In the genomic region with DNA sequence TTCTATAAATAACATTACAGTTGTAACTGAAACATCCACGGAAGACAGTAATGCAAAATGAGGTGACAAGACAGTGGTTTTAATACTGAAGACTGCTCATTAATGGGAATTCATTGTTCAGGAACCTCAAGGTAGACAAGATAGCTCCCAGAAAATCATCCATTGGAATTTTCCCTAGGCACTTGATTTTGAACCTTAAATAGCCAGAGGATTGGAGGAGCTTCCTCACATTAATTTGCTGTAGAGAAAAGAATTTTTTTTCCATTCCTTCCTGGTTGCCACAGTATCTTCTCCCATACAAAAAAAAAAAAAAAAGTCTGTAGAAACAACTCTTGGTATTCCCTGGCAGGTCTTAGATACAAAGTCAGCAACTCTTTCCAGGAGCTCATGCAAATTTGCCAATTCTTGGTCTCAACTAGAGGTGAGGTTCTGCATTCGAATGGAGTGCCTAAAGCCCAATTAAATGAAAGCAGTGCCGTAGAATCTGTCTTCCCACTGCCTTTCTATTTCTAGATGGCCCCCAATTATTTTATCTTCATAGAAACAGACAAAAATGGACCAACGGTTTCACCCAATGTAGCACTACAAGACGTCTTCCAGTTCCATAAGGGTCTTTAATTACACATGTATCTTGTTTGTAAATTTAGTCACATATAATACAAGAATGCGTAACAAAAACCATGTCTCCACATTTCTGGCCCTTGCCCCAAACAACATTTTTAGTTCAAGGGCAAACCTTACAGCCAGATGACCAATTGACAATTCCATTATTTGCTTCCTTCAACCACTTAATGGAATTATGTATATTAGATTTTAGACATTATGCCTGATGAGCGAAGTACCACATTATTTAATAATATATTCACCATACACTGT, we compare ENCODE assay signal across 24 cellular contexts. TPM values are rescaled to one million over a fixed set of nuclear protein-coding genes. Genes with fewer than 3 reads are reported as not detected.
DNase-seq lines count a peak whose midpoint lies in the region; ATAC-seq, FAIRE-seq and TF ChIP-seq lines count a peak whose summit lies in the region.
"Had no signal": no experiment of that assay in that cellular context is flagged by ENCODE, and none has a peak within 500 bp of the region (broad histone marks: within the 10 kb centered on the region; RNA-seq: fewer than 3 reads in every experiment).

No MANE protein-coding gene starts in this region.

- H2BK120ac ChIP-seq in H9 (ENCODE audit: low read depth, low read length, poor library complexity, severe bottlenecking) = no peak overlapping the region

- POLR2A ChIA-PET in PC-3 (lab: Charles Lee; ENCODE audit: unreplicated experiment) = interaction anchor here (0.7 kb wide), 1 partner anchor 234 kb away, joined by 11 read pairs; no protein-coding TSS in a partner anchor

- H2AK5ac ChIP-seq in H9 (ENCODE audit: insufficient read length, low read length) = no peak overlapping the region

- no peaks in the 10 kb centered on the region for H3K9me2 ChIP-seq in PC-3 (replicated peaks; ENCODE audit: low read length)

- H3K4me1 ChIP-seq in PC-3 (ENCODE audit: insufficient read depth, low read length) (no peaks in the 10 kb centered on the region), mesodermal cell (ENCODE audit: control insufficient read depth, insufficient read depth, low read length, poor library complexity, severe bottlenecking) (no peaks in the 10 kb centered on the region), H9 (ENCODE audit: insufficient read depth, low read length) (no peaks in the 10 kb centered on the region)
- H3K4me1 ChIP-seq: prostate gland, SJSA1 had no signal

- H2AFZ ChIP-seq in PC-3 (ENCODE audit: low read length) = no peak overlapping the region
- no peak overlapping the region for H2AFZ ChIP-seq in H9 (ENCODE audit: low read length)

- H3K9me3 ChIP-seq in PC-3 (ENCODE audit: low read length) (no peaks in the 10 kb centered on the region), mesodermal cell (ENCODE audit: control insufficient read depth, low read length) (no peaks in the 10 kb centered on the region), H9 (ENCODE audit: control insufficient read depth, low read depth, low read length) (no peaks in the 10 kb centered on the region)
- H3K9me3 ChIP-seq: left lung, MG63, prostate gland, spleen, tibial artery had no signal

- H3K27ac ChIP-seq in PC-3 (ENCODE audit: low read length) = no peak overlapping the region
- H3K27ac ChIP-seq in mesodermal cell (ENCODE audit: low read depth, low read length, severe bottlenecking) = peak overlapping the region; percentile 30
- no peak overlapping the region for H3K27ac ChIP-seq in H9 (ENCODE audit: insufficient read length, low read depth, low read length)
- H3K27ac ChIP-seq: C4-2B, left lung, prostate gland, SJSA1, spleen had no signal

- H3K27me3 Mint-ChIP-seq in activated CD4-positive, alpha-beta T cell treated with anti-CD3 and anti-CD28 coated beads, Interleukin-2, amount 10 ng/mL, durations not matched to agents 24 days and 14 days = no peaks in the 10 kb centered on the region
- peaks cover 2% of the 10 kb centered on the region; the same call in 1 of the 2 replicates for H3K27me3 Mint-ChIP-seq in H9 (ENCODE audit: low read depth)
- H3K27me3 Mint-ChIP-seq: activated naive CD8-positive, alpha-beta T cell treated with anti-CD3 and anti-CD28 coated beads for 36 hours; effector memory CD8-positive, alpha-beta T cell; stimulated activated memory B cell treated with anti-CD40 and anti-IgM and Interleukin-4, amounts not matched to agents 10 μg/mL and 1 μg/mL and 100 μg/mL, for 72 hours had no signal

- intact Hi-C loops in PC-3 (cut with micrococcal nuclease) = loop anchor here (5.0 kb wide), 3 partner anchors 207 to 367 kb away; a partner anchor contains a TSS
- intact Hi-C loops in activated CD4-positive, alpha-beta T cell treated with anti-CD3 and anti-CD28 coated beads, Interleukin-2, amount 10 ng/mL, durations not matched to agents 24 days and 14 days (cut with micrococcal nuclease) = no loop called here

- no peak for FAIRE-seq in GM12891 (lab: Jason Lieb, UNC)
- FAIRE-seq: frontal cortex had no signal

- H3K4me1 Mint-ChIP-seq in activated CD4-positive, alpha-beta T cell treated with anti-CD3 and anti-CD28 coated beads, Interleukin-2, amount 10 ng/mL, durations not matched to agents 24 days and 14 days = peaks cover 37% of the 10 kb centered on the region
- H3K4me1 Mint-ChIP-seq in H9 = peaks cover 5 to 9% of the 10 kb centered on the region in 2 experiments

- peak; percentile 71 for TF ChIP-seq POLR2A in GM12891 (IDR thresholded peaks at IDR 0.05; ENCODE audit: low read depth, low read length)

- no peak overlapping the region for H3K27ac Mint-ChIP-seq in activated CD4-positive, alpha-beta T cell treated with anti-CD3 and anti-CD28 coated beads, Interleukin-2, amount 10 ng/mL, durations not matched to agents 24 days and 14 days
- peak overlapping the region in 1 of 3 experiments; percentile 46; a peak in 2 of 7 replicates for H3K27ac Mint-ChIP-seq in H9
- H3K27ac Mint-ChIP-seq: stimulated activated memory B cell treated with anti-CD40 and anti-IgM and Interleukin-4, amounts not matched to agents 10 μg/mL and 1 μg/mL and 100 μg/mL, for 72 hours had no signal

- no peak overlapping the region for H3K4me3 ChIP-seq in PC-3 (ENCODE audit: low read length)
- H3K4me3 ChIP-seq in choroid plexus epithelial cell (ENCODE audit: low read depth, low read length) = no peak overlapping the region
- H3K4me3 ChIP-seq in mesodermal cell (ENCODE audit: extremely low read depth, insufficient read depth, low read length, poor library complexity, severe bottlenecking) = no peak overlapping the region
- H3K4me3 ChIP-seq: left lung, MG63, prostate gland, SJSA1, spleen, tibial artery had no signal

- ATAC-seq in PC-3 (no peak; the same call in 1 of the 2 replicates), HG02588 (IDR thresholded peaks at IDR 0.05; ENCODE audit: unreplicated experiment) (no peak)
- ATAC-seq: effector memory CD8-positive, alpha-beta T cell; stimulated activated memory B cell treated with anti-CD40 and anti-IgM and Interleukin-4, amounts not matched to agents 10 μg/mL and 1 μg/mL and 100 μg/mL, for 72 hours had no signal

- H3K9me3 Mint-ChIP-seq in activated CD4-positive, alpha-beta T cell treated with anti-CD3 and anti-CD28 coated beads, Interleukin-2, amount 10 ng/mL, durations not matched to agents 24 days and 14 days = no peaks in the 10 kb centered on the region
- no peaks in the 10 kb centered on the region for H3K9me3 Mint-ChIP-seq in H9
- H3K9me3 Mint-ChIP-seq: activated naive CD8-positive, alpha-beta T cell treated with anti-CD3 and anti-CD28 coated beads for 36 hours; effector memory CD8-positive, alpha-beta T cell; stimulated activated memory B cell treated with anti-CD40 and anti-IgM and Interleukin-4, amounts not matched to agents 10 μg/mL and 1 μg/mL and 100 μg/mL, for 72 hours had no signal

- no peak overlapping the region for H2BK5ac ChIP-seq in H9 (ENCODE audit: insufficient read length, low read length)

- no peaks in the 10 kb centered on the region for H3K27me3 ChIP-seq in PC-3 (ENCODE audit: low read length)
- H3K27me3 ChIP-seq in H9 (ENCODE audit: insufficient read depth, low read length) = no peaks in the 10 kb centered on the region
- H3K27me3 ChIP-seq: left lung, spleen, tibial artery had no signal

- H3K79me1 ChIP-seq in H9 (ENCODE audit: insufficient read depth, low read depth, low read length, poor library complexity, severe bottlenecking) = no peaks in the 10 kb centered on the region

- no peak overlapping the region for H3K23ac ChIP-seq in H9 (ENCODE audit: insufficient read length, low read depth, low read length)

- H3K14ac ChIP-seq in H9 (ENCODE audit: insufficient read depth, low read length) = no peak overlapping the region

- no peak overlapping the region for H3K56ac ChIP-seq in H9 (ENCODE audit: insufficient read length, low read depth, low read length)

- H3K36me3 Mint-ChIP-seq in activated CD4-positive, alpha-beta T cell treated with anti-CD3 and anti-CD28 coated beads, Interleukin-2, amount 10 ng/mL, durations not matched to agents 24 days and 14 days (ENCODE audit: low read depth) = peaks cover 52% of the 10 kb centered on the region
- H3K36me3 Mint-ChIP-seq in H9 (ENCODE audit: insufficient read depth in 1 of 3, low read depth in 3 of 3) = peaks cover 41 to 53% (median 53%) of the 10 kb centered on the region in 3 experiments

- no peak overlapping the region for H4K8ac ChIP-seq in H9 (replicated peaks; ENCODE audit: insufficient read length, low read depth, low read length)

- WGBS in mesodermal cell (ENCODE audit: insufficient coverage in 2 of 2), 2 experiments = 92 to 100% methylated on average over 2 to 3 of the region's 7 CpGs
- WGBS in H9 (ENCODE audit: extremely low coverage, insufficient read length, low lambda C conversion rate) = no CpG with 5 or more reads among the region's 7 CpGs

- no peak overlapping the region for H4K5ac ChIP-seq in H9 (ENCODE audit: insufficient read length, low read depth, low read length)

- H3F3A ChIP-seq in PC-3 (ENCODE audit: low read length, unreplicated experiment) = peaks cover 65% of the 10 kb centered on the region

- H3K9ac ChIP-seq in PC-3 (ENCODE audit: low read length) (no peak overlapping the region), H9 (ENCODE audit: extremely low read depth, insufficient read length, low read length) (no peak overlapping the region)

- H3K4ac ChIP-seq in H9 (ENCODE audit: low read depth, low read length) = no peak overlapping the region

- no peak overlapping the region for H3T11ph ChIP-seq in H9 (ENCODE audit: low read length)

- TF ChIP-seq CTCF in PC-3 (conservative IDR thresholded peaks at IDR 0.05; ENCODE audit: low read depth, low read length) (no peak), choroid plexus epithelial cell (conservative IDR thresholded peaks at IDR 0.05; ENCODE audit: low read depth, low read length) (no peak), H9 (conservative IDR thresholded peaks at IDR 0.05) (no peak)

- H3K18ac ChIP-seq in H9 (ENCODE audit: insufficient read length, low read depth, low read length) = no peak overlapping the region

- peaks cover 55% of the 10 kb centered on the region for H3K36me3 ChIP-seq in PC-3 (ENCODE audit: low read depth, low read length)
- H3K36me3 ChIP-seq in mesodermal cell (ENCODE audit: control insufficient read depth, insufficient read depth, low read length) = peaks cover 49% of the 10 kb centered on the region

- H2BK20ac ChIP-seq in H9 (ENCODE audit: low read depth, low read length, poor library complexity, severe bottlenecking) = no peak overlapping the region

- TSS peak; percentile 14 for BruUV-seq in PC-3 (replicated peaks; lab: Mats Ljungman, UMichigan)

- CTCF ChIA-PET in PC-3 (lab: Charles Lee) = interaction anchor here (0.6 kb wide), 1 partner anchor 233 kb away, joined by 3 read pairs; no protein-coding TSS in a partner anchor

- DNase-seq in GM12891 (ENCODE audit: insufficient read length, low spot score) (no peak), PC-3 (no peak), choroid plexus epithelial cell (ENCODE audit: low read depth) (peak; percentile 38), H9 (no peak)
- no peak for DNase-seq in activated CD4-positive, alpha-beta T cell treated with anti-CD3 and anti-CD28 coated beads, Interleukin-2, amount 10 ng/mL, durations not matched to agents 24 days and 14 days
- DNase-seq: activated CD4-positive, alpha-beta T cell treated with anti-CD3 and anti-CD28 coated beads for 48 hours; activated naive CD8-positive, alpha-beta T cell treated with anti-CD3 and anti-CD28 coated beads for 36 hours; caudate nucleus; DND-41; effector memory CD8-positive, alpha-beta T cell; left lung; MG63; NCI-H187; NCI-H446 treated with DMSO at 0.1 percent for 48 hours; spleen; T1000; tibial artery had no signal

- H2BK12ac ChIP-seq in H9 (ENCODE audit: insufficient read length, low read depth, low read length) = no peak overlapping the region

- H4K20me1 ChIP-seq in PC-3 (ENCODE audit: low read length) = peaks cover 62% of the 10 kb centered on the region
- H4K20me1 ChIP-seq in H9 (ENCODE audit: control insufficient read depth, insufficient read depth, insufficient read length) = no peaks in the 10 kb centered on the region

- H2BK15ac ChIP-seq in H9 (ENCODE audit: low read depth, low read length) = no peak overlapping the region

- peaks cover 12% of the 10 kb centered on the region; the same call in 1 of the 2 replicates for H3K79me2 ChIP-seq in PC-3 (ENCODE audit: low read length)
- H3K79me2 ChIP-seq in H9 (ENCODE audit: insufficient read depth, low read length) = no peaks in the 10 kb centered on the region

- no peaks in the 10 kb centered on the region for H3K23me2 ChIP-seq in H9 (ENCODE audit: insufficient read length, low read depth, low read length, poor library complexity, severe bottlenecking)

- no peak overlapping the region for H3K4me2 ChIP-seq in PC-3 (ENCODE audit: low read length)
- no peak overlapping the region for H3K4me2 ChIP-seq in H9 (ENCODE audit: insufficient read depth, insufficient read length, low read length)

- no peak overlapping the region for H3K4me3 Mint-ChIP-seq in activated CD4-positive, alpha-beta T cell treated with anti-CD3 and anti-CD28 coated beads, Interleukin-2, amount 10 ng/mL, durations not matched to agents 24 days and 14 days
- H3K4me3 Mint-ChIP-seq in H9 = no peak overlapping the region
- H3K4me3 Mint-ChIP-seq: activated naive CD8-positive, alpha-beta T cell treated with anti-CD3 and anti-CD28 coated beads for 36 hours; effector memory CD8-positive, alpha-beta T cell; stimulated activated memory B cell treated with anti-CD40 and anti-IgM and Interleukin-4, amounts not matched to agents 10 μg/mL and 1 μg/mL and 100 μg/mL, for 72 hours had no signal

- no peak overlapping the region for H4K91ac ChIP-seq in H9 (ENCODE audit: insufficient read length, low read depth, low read length)

RNA-seq across cellular contexts. Expression of a gene that starts 13.5 kb away (rescaled TPM):
- 31.8 TPM for polyA plus RNA-seq in GM12891 (2012; ENCODE audit: low read depth, missing spikeins)
- total RNA-seq in PC-3 (2014; rRNA removed) = 214 and 232 TPM in 2 replicates
- 343 TPM for polyA plus RNA-seq in mesodermal cell (2013, experiment 1 of 2)
- polyA plus RNA-seq in mesodermal cell (2013, experiment 2 of 2) = 332 TPM
- 158 and 168 TPM in 2 replicates for total RNA-seq in activated CD4-positive, alpha-beta T cell treated with anti-CD3 and anti-CD28 coated beads, Interleukin-2, amount 10 ng/mL, durations not matched to agents 24 days and 14 days
- total RNA-seq in H9 (2021) = 421 and 453 TPM in 2 replicates
